ENCODE assay signal across 8 cellular contexts in the genomic region with DNA sequence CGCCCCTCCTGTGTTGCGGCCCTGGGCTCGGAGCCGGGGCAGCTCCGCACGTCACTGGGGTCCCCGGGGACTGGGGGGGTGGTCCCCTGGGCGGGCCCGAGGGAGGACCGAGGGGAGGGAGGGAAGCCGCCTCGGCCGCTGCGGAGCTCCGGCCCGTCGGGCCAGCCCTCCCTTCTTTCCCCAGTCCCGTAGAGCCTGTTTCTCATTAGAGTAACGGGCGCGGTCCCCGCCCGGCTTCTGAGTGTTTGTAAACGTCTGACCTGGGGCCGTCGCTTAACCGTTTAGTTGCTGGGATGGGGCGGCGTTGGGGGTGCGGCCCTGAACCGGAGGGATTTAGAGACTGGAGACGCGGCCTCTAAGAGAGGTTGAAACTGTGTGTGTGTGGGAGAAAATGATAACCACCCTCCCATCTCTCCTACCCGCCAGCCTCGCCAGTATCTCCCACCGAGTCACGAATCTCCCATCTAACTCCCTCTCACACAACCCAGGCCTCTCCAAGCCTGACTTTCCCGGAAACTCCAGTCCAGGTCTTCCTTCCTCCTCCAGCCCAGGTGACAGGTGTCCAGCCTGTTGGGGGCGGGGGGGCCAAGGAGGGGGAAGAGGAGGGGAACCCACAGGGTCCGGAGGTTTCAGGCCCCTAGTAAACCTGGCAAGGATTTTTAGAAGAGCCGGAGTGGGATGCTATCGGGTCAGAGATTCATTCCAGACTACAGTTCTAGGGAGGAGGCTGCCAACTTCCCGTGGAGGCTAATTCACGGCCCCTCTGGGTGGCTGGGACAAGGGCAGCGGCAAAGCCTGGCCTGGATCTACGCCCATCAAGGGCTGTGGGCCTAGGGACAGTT. TPM values are rescaled to one million over a fixed set of nuclear protein-coding genes. Genes with fewer than 3 reads are reported as not detected.
A peak's percentile ranks its signal among the peaks of the same experiment; 100 is the strongest.
DNase-seq lines count a peak whose midpoint lies in the region; ATAC-seq and TF ChIP-seq lines count a peak whose summit lies in the region.

No MANE protein-coding gene starts in this region.

- peaks cover 37% of the 10 kb centered on the region for H3K4me1 ChIP-seq in Loucy (ENCODE audit: insufficient read depth, low read length, poor library complexity, severe bottlenecking)

- no peaks in the 10 kb centered on the region for H3K9me2 ChIP-seq in Loucy (replicated peaks; ENCODE audit: low read depth, low read length)

- no peak for TF ChIP-seq CTCF in Loucy (conservative IDR thresholded peaks at IDR 0.05; ENCODE audit: low read length)

- H3K79me2 ChIP-seq in Loucy (ENCODE audit: insufficient read depth, low read length): peaks cover 27% of the 10 kb centered on the region

- CTCF ChIA-PET in activated CD8-positive, alpha-beta memory T cell treated with anti-CD3 and anti-CD28 coated beads, Interleukin-2, amount 10 ng/mL, durations not matched to agents 7 days and 5 days (lab: Charles Lee): interaction anchor here (1.6 to 2.2 kb wide), 4 partner anchors 20 to 69 kb away, joined by 6 to 41 read pairs (median 12); a partner anchor contains a TSS

- no peak for ATAC-seq in activated CD8-positive, alpha-beta memory T cell treated with anti-CD3 and anti-CD28 coated beads, Interleukin-2, amount 10 ng/mL, durations not matched to agents 7 days and 5 days
- ATAC-seq in left colon: peak; percentile 80

- no peaks in the 10 kb centered on the region for H3K36me3 Mint-ChIP-seq in activated CD8-positive, alpha-beta memory T cell treated with anti-CD3 and anti-CD28 coated beads, Interleukin-2, amount 10 ng/mL, durations not matched to agents 7 days and 5 days

- peak overlapping the region; percentile 100 for H3K4me2 ChIP-seq in Loucy (ENCODE audit: low read depth, low read length, poor library complexity, severe bottlenecking)

- peaks cover 61% of the 10 kb centered on the region for H3K27me3 Mint-ChIP-seq in activated CD8-positive, alpha-beta memory T cell treated with anti-CD3 and anti-CD28 coated beads, Interleukin-2, amount 10 ng/mL, durations not matched to agents 7 days and 5 days

- no peak overlapping the region for H3K27ac Mint-ChIP-seq in activated CD8-positive, alpha-beta memory T cell treated with anti-CD3 and anti-CD28 coated beads, Interleukin-2, amount 10 ng/mL, durations not matched to agents 7 days and 5 days

- peaks cover 5% of the 10 kb centered on the region for H4K20me1 ChIP-seq in Loucy (ENCODE audit: insufficient read depth, low read length, poor library complexity, severe bottlenecking)

- peak; percentile 78 for DNase-seq in activated CD8-positive, alpha-beta memory T cell treated with anti-CD3 and anti-CD28 coated beads, Interleukin-2, amount 50 U/mL, for 48 hours
- no peak for DNase-seq in activated CD8-positive, alpha-beta memory T cell treated with anti-CD3 and anti-CD28 coated beads, Interleukin-2, amount 10 ng/mL, durations not matched to agents 7 days and 5 days
- DNase-seq in H7: peak; percentile 87
- peak; percentile 81 for DNase-seq in SK-MEL-5 (ENCODE audit: low read depth, low spot score)
- peak; percentile 93 for DNase-seq in dermis blood vessel endothelial cell
- DNase-seq in left colon: peak; percentile 92 to 93
- peak; percentile 29 to 45 for DNase-seq in stimulated activated CD4-positive, alpha-beta T cell treated with anti-CD3 and anti-CD28 coated beads, Interleukin-2, amount 100 ng/mL, for 24 hours

- peak overlapping the region; percentile 100 for H3K9ac ChIP-seq in Loucy (ENCODE audit: low read depth, low read length, poor library complexity, severe bottlenecking)

- no peak overlapping the region for H3K4me3 Mint-ChIP-seq in activated CD8-positive, alpha-beta memory T cell treated with anti-CD3 and anti-CD28 coated beads, Interleukin-2, amount 10 ng/mL, durations not matched to agents 7 days and 5 days

- H3K9me3 ChIP-seq in Loucy (ENCODE audit: insufficient read depth, low read depth, low read length): no peaks in the 10 kb centered on the region

- H3K4me1 Mint-ChIP-seq in activated CD8-positive, alpha-beta memory T cell treated with anti-CD3 and anti-CD28 coated beads, Interleukin-2, amount 10 ng/mL, durations not matched to agents 7 days and 5 days: peaks cover 24% of the 10 kb centered on the region

- H3K36me3 ChIP-seq in H7 (replicated peaks; ENCODE audit: control insufficient read depth, insufficient read depth, low read length) (no peaks in the 10 kb centered on the region), Loucy (ENCODE audit: insufficient read depth, low read length) (no peaks in the 10 kb centered on the region)

- H2AFZ ChIP-seq in Loucy (ENCODE audit: low read length): peak overlapping the region; percentile 70

- in situ Hi-C loops in SK-MEL-5 (cut with HindIII; ENCODE audit: low pct_unique_long_range_greater_than_20kb, low sequenced_read_pairs): no loop called here

- peak overlapping the region; percentile 62 for H3K4me3 ChIP-seq in H7 (ENCODE audit: insufficient read depth, low read depth, low read length)
- peak overlapping the region; percentile 100 for H3K4me3 ChIP-seq in Loucy (ENCODE audit: low read length, poor library complexity, severe bottlenecking)

- H3K9me3 Mint-ChIP-seq in activated CD8-positive, alpha-beta memory T cell treated with anti-CD3 and anti-CD28 coated beads, Interleukin-2, amount 10 ng/mL, durations not matched to agents 7 days and 5 days (ENCODE audit: low read depth): no peaks in the 10 kb centered on the region

- no peaks in the 10 kb centered on the region; the same call in 1 of the 2 replicates for H3F3A ChIP-seq in Loucy (ENCODE audit: low read depth)

- H3K27me3 ChIP-seq in H7 (ENCODE audit: control insufficient read depth, insufficient read depth, low read length) (peaks cover 14% of the 10 kb centered on the region), Loucy (ENCODE audit: insufficient read depth, low read length, poor library complexity, severe bottlenecking) (no peaks in the 10 kb centered on the region)

- intact Hi-C loops in left colon (cut with DNase I, micrococcal nuclease): loop anchor here (5.0 to 10.0 kb wide), 2 partner anchors 65 to 68 kb away; no protein-coding TSS in a partner anchor

RNA-seq across cellular contexts. Expression of a gene that starts 1.1 kb away (rescaled TPM):
- 1 to 10 TPM in 1 of 2 experiments, not detected in 1; 1.3 TPM for total RNA-seq in activated CD8-positive, alpha-beta memory T cell treated with anti-CD3 and anti-CD28 coated beads, Interleukin-2, amount 10 ng/mL, durations not matched to agents 7 days and 5 days
- total RNA-seq in H7 (2014; rRNA removed; shearing (Covaris generic)): 12.2 and 28.3 TPM in 2 replicates
- 0.05 and 0.53 TPM in 2 replicates for total RNA-seq in SK-MEL-5 (2014; rRNA removed; shearing (Covaris generic))
- polyA plus RNA-seq in SK-MEL-5 (2015; cell fraction: cytosol; rRNA removed): 0.10 TPM in 1 of 2 replicates, not detected in the other
- 1.5 and 4.5 TPM in 2 replicates for polyA plus RNA-seq in SK-MEL-5 (2015; cell fraction: nucleus; rRNA removed)
- total RNA-seq in dermis blood vessel endothelial cell (8.8 and 11.1 TPM in 2 replicates), left colon (10 to 100 TPM; 12.8 to 17.4 TPM)

RNA-seq across cellular contexts. Expression of a gene that starts 27.1 kb away (rescaled TPM):
- 10 to 100 TPM; 22.9 to 29.4 TPM for total RNA-seq in activated CD8-positive, alpha-beta memory T cell treated with anti-CD3 and anti-CD28 coated beads, Interleukin-2, amount 10 ng/mL, durations not matched to agents 7 days and 5 days
- not detected in 2 replicates for total RNA-seq in H7 (2014; rRNA removed; shearing (Covaris generic))
- not detected in 2 replicates for total RNA-seq in SK-MEL-5 (2014; rRNA removed; shearing (Covaris generic))
- polyA plus RNA-seq in SK-MEL-5 (2015; cell fraction: cytosol; rRNA removed): not detected in 2 replicates
- not detected in 2 replicates for polyA plus RNA-seq in SK-MEL-5 (2015; cell fraction: nucleus; rRNA removed)
- total RNA-seq in dermis blood vessel endothelial cell (4.7 and 5.8 TPM in 2 replicates), left colon (10 to 100 TPM; 56.6 to 67.9 TPM)

RNA-seq across cellular contexts. Expression of a gene that starts 31.9 kb away (rescaled TPM):
- under 1 TPM; 0.05 to 0.50 TPM for total RNA-seq in activated CD8-positive, alpha-beta memory T cell treated with anti-CD3 and anti-CD28 coated beads, Interleukin-2, amount 10 ng/mL, durations not matched to agents 7 days and 5 days
- total RNA-seq in H7 (2014; rRNA removed; shearing (Covaris generic)): 3.6 and 6.1 TPM in 2 replicates
- total RNA-seq in SK-MEL-5 (2014; rRNA removed; shearing (Covaris generic)): 0.05 TPM in 1 of 2 replicates, not detected in the other
- not detected in 2 replicates for polyA plus RNA-seq in SK-MEL-5 (2015; cell fraction: cytosol; rRNA removed)
- polyA plus RNA-seq in SK-MEL-5 (2015; cell fraction: nucleus; rRNA removed): not detected in 2 replicates
- total RNA-seq in dermis blood vessel endothelial cell (12.6 and 17.0 TPM in 2 replicates), left colon (10 to 100 TPM; 11.7 to 13.2 TPM)

RNA-seq across cellular contexts. Expression of a gene that starts 32.0 kb away (rescaled TPM):
- total RNA-seq in activated CD8-positive, alpha-beta memory T cell treated with anti-CD3 and anti-CD28 coated beads, Interleukin-2, amount 10 ng/mL, durations not matched to agents 7 days and 5 days: 1 to 10 TPM; 1.6 to 3.4 TPM
- total RNA-seq in H7 (2014; rRNA removed; shearing (Covaris generic)): 0.17 TPM in 1 of 2 replicates, not detected in the other
- not detected in 2 replicates for total RNA-seq in SK-MEL-5 (2014; rRNA removed; shearing (Covaris generic))
- not detected in 2 replicates for polyA plus RNA-seq in SK-MEL-5 (2015; cell fraction: cytosol; rRNA removed)
- not detected in 2 replicates for polyA plus RNA-seq in SK-MEL-5 (2015; cell fraction: nucleus; rRNA removed)
- total RNA-seq in dermis blood vessel endothelial cell (68.4 and 138 TPM in 2 replicates), left colon (10 to 100 TPM; 10.1 to 16.4 TPM)

RNA-seq across cellular contexts. Expression of a gene that starts 55.6 kb away (rescaled TPM):
- total RNA-seq in activated CD8-positive, alpha-beta memory T cell treated with anti-CD3 and anti-CD28 coated beads, Interleukin-2, amount 10 ng/mL, durations not matched to agents 7 days and 5 days: 10 to 100 TPM; 15.6 to 32.5 TPM
- 4.2 and 5.0 TPM in 2 replicates for total RNA-seq in H7 (2014; rRNA removed; shearing (Covaris generic))
- total RNA-seq in SK-MEL-5 (2014; rRNA removed; shearing (Covaris generic)): 0.98 and 1.7 TPM in 2 replicates
- 1.00 and 3.5 TPM in 2 replicates for polyA plus RNA-seq in SK-MEL-5 (2015; cell fraction: cytosol; rRNA removed)
- 74.7 and 77.8 TPM in 2 replicates for polyA plus RNA-seq in SK-MEL-5 (2015; cell fraction: nucleus; rRNA removed)
- total RNA-seq in dermis blood vessel endothelial cell: 3.5 and 3.6 TPM in 2 replicates
- 1 to 10 TPM; 2.9 to 4.3 TPM for total RNA-seq in left colon
